In genomic region chr16:81495321-81496234, GRCh38 we compare ENCODE assay signal across 13 cellular contexts. TPM values are rescaled to one million over a fixed set of nuclear protein-coding genes. Genes with fewer than 3 reads are reported as not detected.
DNase-seq lines count a peak whose midpoint lies in the region; ATAC-seq and TF ChIP-seq lines count a peak whose summit lies in the region.
"Had no signal": no experiment of that assay in that cellular context is flagged by ENCODE, and none has a peak within 500 bp of the region (broad histone marks: within the 10 kb centered on the region; RNA-seq: fewer than 3 reads in every experiment).

No MANE protein-coding gene starts in this region.

- H3K27me3 Mint-ChIP-seq in activated naive CD4-positive, alpha-beta T cell treated with anti-CD3 and anti-CD28 coated beads, Interleukin-2, amount 50 U/mL, for 24 hours: no peaks in the 10 kb centered on the region
- no peaks in the 10 kb centered on the region for H3K27me3 Mint-ChIP-seq in activated naive CD4-positive, alpha-beta T cell treated with anti-CD3 and anti-CD28 coated beads for 36 hours (ENCODE audit: low read depth)

- no peaks in the 10 kb centered on the region for H3K36me3 Mint-ChIP-seq in activated naive CD4-positive, alpha-beta T cell treated with anti-CD3 and anti-CD28 coated beads, Interleukin-2, amount 50 U/mL, for 24 hours
- H3K36me3 Mint-ChIP-seq in activated naive CD4-positive, alpha-beta T cell treated with anti-CD3 and anti-CD28 coated beads for 36 hours (ENCODE audit: low read depth): peaks cover 2% of the 10 kb centered on the region

- H3K9me3 Mint-ChIP-seq in activated naive CD4-positive, alpha-beta T cell treated with anti-CD3 and anti-CD28 coated beads, Interleukin-2, amount 50 U/mL, for 24 hours: no peaks in the 10 kb centered on the region
- H3K9me3 Mint-ChIP-seq in activated naive CD4-positive, alpha-beta T cell treated with anti-CD3 and anti-CD28 coated beads for 36 hours: no peaks in the 10 kb centered on the region

- H3K4me1 Mint-ChIP-seq in activated naive CD4-positive, alpha-beta T cell treated with anti-CD3 and anti-CD28 coated beads, Interleukin-2, amount 50 U/mL, for 24 hours: peaks cover 51% of the 10 kb centered on the region
- H3K4me1 Mint-ChIP-seq in activated naive CD4-positive, alpha-beta T cell treated with anti-CD3 and anti-CD28 coated beads for 36 hours (ENCODE audit: low read depth): peaks cover 30% of the 10 kb centered on the region

- H3K36me3 ChIP-seq in mucosa of descending colon (ENCODE audit: low read depth) (no peaks in the 10 kb centered on the region), aorta (ENCODE audit: control insufficient read depth in 1 of 2, insufficient read depth in 2 of 2, low read length in 1 of 2) (no peaks in the 10 kb centered on the region)
- H3K36me3 ChIP-seq: cardiac muscle cell, SJCRH30 had no signal

- ATAC-seq in mucosa of descending colon: peak; percentile 35
- ATAC-seq in aorta (ENCODE audit: low FRiP score): no peak
- ATAC-seq in HG02642 (IDR thresholded peaks at IDR 0.05; ENCODE audit: poor library complexity, unreplicated experiment): no peak

- H3K27ac ChIP-seq in aorta (ENCODE audit: low read depth in 1 of 2, low read length in 2 of 2): no peak overlapping the region
- H3K27ac ChIP-seq: cardiac muscle cell, SJCRH30 had no signal

- H3K4me3 ChIP-seq in mucosa of descending colon: no peak overlapping the region
- H3K4me3 ChIP-seq in aorta (ENCODE audit: low read length in 2 of 2): no peak overlapping the region
- H3K4me3 ChIP-seq in foreskin fibroblast (ENCODE audit: low read depth in 1 of 2, low read length in 2 of 2): no peak overlapping the region
- H3K4me3 ChIP-seq: cardiac muscle cell, SJCRH30 had no signal

- peak overlapping the region; percentile 35 for H3K27ac Mint-ChIP-seq in activated naive CD4-positive, alpha-beta T cell treated with anti-CD3 and anti-CD28 coated beads, Interleukin-2, amount 50 U/mL, for 24 hours
- no peak overlapping the region for H3K27ac Mint-ChIP-seq in activated naive CD4-positive, alpha-beta T cell treated with anti-CD3 and anti-CD28 coated beads for 36 hours

- intact Hi-C loops in activated naive CD4-positive, alpha-beta T cell treated with anti-CD3 and anti-CD28 coated beads for 36 hours (cut with micrococcal nuclease): loop anchor here (5.0 kb wide), 1 partner anchor 93 kb away; no protein-coding TSS in a partner anchor
- intact Hi-C loops in mucosa of descending colon (cut with DNase I, micrococcal nuclease) (no loop called here), aorta (cut with DNase I) (no loop called here)

- H3K27me3 ChIP-seq in aorta (ENCODE audit: control insufficient read depth in 1 of 2, insufficient read depth in 2 of 2, low read length in 1 of 2): no peaks in the 10 kb centered on the region
- H3K27me3 ChIP-seq: cardiac muscle cell, SJCRH30 had no signal

- 86 to 90% methylated on average over 17 of the region's 17 CpGs for WGBS in aorta, 2 donors

- no peak for TF ChIP-seq CTCF in mucosa of descending colon (IDR thresholded peaks at IDR 0.05)
- TF ChIP-seq CTCF in foreskin fibroblast (IDR thresholded peaks at IDR 0.05; ENCODE audit: low read depth, low read length): no peak

- DNase-seq in activated naive CD4-positive, alpha-beta T cell treated with anti-CD3 and anti-CD28 coated beads for 36 hours: no peak
- DNase-seq in erythroblast (lab: John Stamatoyannopoulos, UW) (peak; percentile 83 to 92), mucosa of descending colon (peak in 2 of 3 donors; percentile 59 to 71), aorta (peak; percentile 71 to 83), NCI-H510A treated with DMSO at 0.1 percent for 48 hours (lab: John Stamatoyannopoulos, UW) (no peak), foreskin fibroblast (no peak)
- DNase-seq: DMS79 treated with DMSO at 0.1 percent for 48 hours; NCI-H446; SJCRH30; stimulated activated CD4-positive, alpha-beta T cell treated with anti-CD3 and anti-CD28 coated beads, Interleukin-2, amount 100 ng/mL, for 48 hours had no signal

- H3K4me3 Mint-ChIP-seq in activated naive CD4-positive, alpha-beta T cell treated with anti-CD3 and anti-CD28 coated beads, Interleukin-2, amount 50 U/mL, for 24 hours: no peak overlapping the region
- no peak overlapping the region for H3K4me3 Mint-ChIP-seq in activated naive CD4-positive, alpha-beta T cell treated with anti-CD3 and anti-CD28 coated beads for 36 hours

- H3K9me3 ChIP-seq in mucosa of descending colon: no peaks in the 10 kb centered on the region
- no peaks in the 10 kb centered on the region for H3K9me3 ChIP-seq in aorta (ENCODE audit: control insufficient read depth, low read length)
- H3K9me3 ChIP-seq: SJCRH30 had no signal

- TF ChIP-seq POLR2A in erythroblast (IDR thresholded peaks at IDR 0.05; ENCODE audit: low read length): peak; percentile 38

- H3K4me1 ChIP-seq in mucosa of descending colon (ENCODE audit: low read depth) (peaks cover 17% of the 10 kb centered on the region), aorta (ENCODE audit: control insufficient read depth in 1 of 2, insufficient read depth in 2 of 2, low read length in 2 of 2) (no peaks in the 10 kb centered on the region)

- CTCF ChIA-PET in activated naive CD4-positive, alpha-beta T cell treated with anti-CD3 and anti-CD28 coated beads for 36 hours (lab: Charles Lee): interaction anchor here (1.5 kb wide), 1 partner anchor 92 kb away, joined by 6 read pairs; no protein-coding TSS in a partner anchor

RNA-seq across cellular contexts. Expression of gene CMIP, which starts 51.0 kb away (rescaled TPM):
- total RNA-seq in activated naive CD4-positive, alpha-beta T cell treated with anti-CD3 and anti-CD28 coated beads for 36 hours: 10 to 100 TPM; 28.6 to 28.8 TPM
- 100 to 1,000 TPM in 1 of 3 donors, 10 to 100 TPM in 2; 73.3 to 127 (median 79.8) TPM for total RNA-seq in mucosa of descending colon
- 10 to 100 TPM; 48.9 to 96.3 TPM for total RNA-seq in aorta
- polyA plus RNA-seq in aorta: 1 to 10 TPM; 2.4 to 7.0 TPM

Comparison
In these comparisons a context has a peak if more than half of its experiments do, and no peak if none do; other contexts are left out.
1. DNase-seq: peak in erythroblast (2 of 2), mucosa of descending colon (2 of 3) and aorta (2 of 2); none in activated naive CD4-positive, alpha-beta T cell treated with anti-CD3 and anti-CD28 coated beads for 36 hours (single experiment), NCI-H510A treated with DMSO at 0.1 percent for 48 hours (single experiment) and foreskin fibroblast (0 of 2).